Comparison of ENCODE assay signal across 8 cellular contexts in genomic region chr19:55599468-55600335, GRCh38. TPM values are rescaled to one million over a fixed set of nuclear protein-coding genes. Genes with fewer than 3 reads are reported as not detected.
DNase-seq lines count a peak whose midpoint lies in the region; ATAC-seq, FAIRE-seq and TF ChIP-seq lines count a peak whose summit lies in the region.

TSS of gene FIZ1 (minus strand) at chr19:55599517. CDS start at chr19:55597865, 1,652 bp downstream.
TSS of gene ZNF524 (plus strand) at chr19:55600288. CDS start at chr19:55602113, 1,825 bp downstream.

- H3K79me2 ChIP-seq in ACC112 (ENCODE audit: control insufficient read depth, insufficient read depth, low read length, unreplicated experiment): peaks cover 3% of the 10 kb centered on the region

- H3K27ac ChIP-seq in ACC112 (ENCODE audit: low read depth, low read length): peak within 1 kb of the TSS; percentile 95
- peak within 1 kb of the TSS; percentile 99 for H3K27ac ChIP-seq in VCaP
- H3K27ac ChIP-seq in small intestine (ENCODE audit: low read depth in 1 of 2, low read length in 1 of 2): peak within 1 kb of the TSS; percentile 95 to 98

- no peak for FAIRE-seq in small intestine (lab: Jason Lieb, UNC)

- H3K36me3 ChIP-seq in ACC112 (ENCODE audit: insufficient read depth, low read length) (peaks cover 14% of the 10 kb centered on the region; the same call in 1 of the 2 replicates), small intestine (ENCODE audit: control insufficient read depth in 2 of 2, insufficient read depth in 2 of 2, low read length in 2 of 2) (peaks cover 3 to 6% of the 10 kb centered on the region in 2 donors)

- peak within 1 kb of the TSS; percentile 73 for H2AFZ ChIP-seq in ACC112 (ENCODE audit: low read length, unreplicated experiment)

- ATAC-seq in GM18870 (IDR thresholded peaks at IDR 0.05; ENCODE audit: unreplicated experiment): peak; percentile 39
- peak; percentile 53 for ATAC-seq in HG03135 (IDR thresholded peaks at IDR 0.05; ENCODE audit: unreplicated experiment)

- in situ Hi-C loops in T47D (cut with HindIII; ENCODE audit: low pct_unique_long_range_greater_than_20kb, low sequenced_read_pairs): no loop called here

- TF ChIP-seq CTCF in VCaP (conservative IDR thresholded peaks at IDR 0.05): no peak

- WGBS in small intestine, 3 donors: 0 to 1% (median 0%) methylated on average over 45 to 68 of the region's 68 CpGs

- DNase-seq in NCI-H2227 (lab: John Stamatoyannopoulos, UW; ENCODE audit: unreplicated experiment) (peak; percentile 100), T47D (ENCODE audit: low read depth in 1 of 2, low spot score in 1 of 2) (peak; percentile 71 to 98), iPS-NIHi11 (ENCODE audit: low spot score) (peak; percentile 68), small intestine (peak; percentile 99)

- H3K27me3 ChIP-seq in ACC112 (ENCODE audit: insufficient read depth, low read length) (no peaks in the 10 kb centered on the region), small intestine (ENCODE audit: control insufficient read depth in 2 of 2, insufficient read depth in 2 of 2, low read length in 2 of 2) (no peaks in the 10 kb centered on the region)

- no peaks in the 10 kb centered on the region for H3K4me1 ChIP-seq in ACC112 (ENCODE audit: control insufficient read depth, insufficient read depth, low read length, unreplicated experiment)
- no peaks in the 10 kb centered on the region for H3K4me1 ChIP-seq in small intestine (ENCODE audit: control insufficient read depth in 2 of 2, insufficient read depth in 1 of 2, low read depth in 1 of 2, low read length in 1 of 2)

- peak within 1 kb of the TSS; percentile 75 for H3K4me3 ChIP-seq in ACC112 (ENCODE audit: low read depth, low read length)
- H3K4me3 ChIP-seq in small intestine (ENCODE audit: low read depth in 1 of 2, low read length in 2 of 2): peak within 1 kb of the TSS; percentile 70 to 79

- no peaks in the 10 kb centered on the region for H3K9me3 ChIP-seq in small intestine (ENCODE audit: control insufficient read depth, low read depth)

RNA-seq across cellular contexts. Expression of gene FIZ1, which starts in this region (rescaled TPM):
- polyA plus RNA-seq in small intestine: 1 to 10 TPM; 7.2 to 7.5 (median 7.3) TPM

RNA-seq across cellular contexts. Expression of gene ZNF524, which starts in this region (rescaled TPM):
- 10 to 100 TPM; 40.2 to 63.5 (median 51.2) TPM for polyA plus RNA-seq in small intestine

Comparison
In these comparisons a context has a peak if more than half of its experiments do, and no peak if none do; other contexts are left out.
1. Peak in every context shown above with its lines: DNase-seq, ATAC-seq, H3K4me3 ChIP-seq and H3K27ac ChIP-seq.